1 cellular context compared by ENCODE assay signal in the genomic region with DNA sequence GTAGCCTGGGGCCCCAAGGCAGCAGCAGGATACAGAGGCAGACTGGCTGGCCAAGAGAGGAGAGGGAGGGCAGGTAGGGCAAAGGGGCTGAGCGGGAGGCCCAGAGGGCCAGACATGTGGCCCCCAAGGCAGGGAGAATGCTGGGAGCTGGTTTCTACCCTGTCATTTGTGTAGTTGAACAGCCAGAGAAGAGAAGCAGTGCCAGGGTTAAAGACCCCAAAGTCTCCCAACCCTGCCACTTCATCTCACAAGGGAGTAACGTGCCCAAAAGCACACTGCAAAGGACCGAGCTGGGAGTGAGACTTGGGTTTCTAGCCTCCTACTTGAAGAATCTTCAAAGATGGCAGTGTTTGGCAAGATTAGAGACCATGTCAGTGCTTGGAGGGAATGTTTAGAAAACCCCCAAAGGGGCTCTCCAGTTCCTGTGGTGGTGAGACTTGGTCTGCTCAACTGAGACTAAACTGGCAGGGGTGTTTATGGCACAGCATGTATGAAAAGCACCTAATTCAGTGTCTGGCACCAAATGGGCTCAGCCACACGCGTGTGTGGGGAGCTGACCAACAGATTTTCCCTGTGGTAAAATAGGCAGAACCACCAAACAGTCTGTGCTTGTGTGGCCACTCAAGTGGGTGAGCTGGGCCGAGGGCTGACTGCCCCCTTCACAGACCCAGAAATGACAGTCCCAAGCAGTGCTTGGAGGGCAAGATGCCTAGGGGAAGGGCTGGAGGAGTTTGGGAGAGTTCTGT.
A peak's percentile ranks its signal among the peaks of the same experiment; 100 is the strongest.
TF ChIP-seq lines count a peak whose summit lies in the region.

No MANE protein-coding gene starts in this region.

TF ChIP-seq in K562, 482 proteins besides CTCF, POLR2A, EP300 and RAD21 (continued from another document):
- TF ChIP-seq GTF2B (IDR thresholded peaks at IDR 0.05; ENCODE audit: extremely low read depth, insufficient read length), result no peak
- no peak for TF ChIP-seq BDP1 (IDR thresholded peaks at IDR 0.05; ENCODE audit: insufficient read depth, insufficient read length)
- no peak for TF ChIP-seq ILF3 (IDR thresholded peaks at IDR 0.05; ENCODE audit: borderline replicate concordance)
- no peak for TF ChIP-seq SMAD1 (IDR thresholded peaks at IDR 0.05; ENCODE audit: low read depth, low read length, partially characterized antibody)
- peak; percentile 44 for TF ChIP-seq RBBP5 (IDR thresholded peaks at IDR 0.05; ENCODE audit: borderline replicate concordance, insufficient read depth, low read length, poor library complexity, severe bottlenecking)
- no peak for TF ChIP-seq STAT5A (IDR thresholded peaks at IDR 0.05; ENCODE audit: borderline replicate concordance, low read length)
- TF ChIP-seq PURB (CRISPR knock-in tag; IDR thresholded peaks at IDR 0.05; ENCODE audit: low read depth), result 0 out of 2 replicates have a peak, but pooled peaks have one; percentile 93
- 0 out of 2 replicates have a peak, but pooled peaks have one; percentile 37 for TF ChIP-seq ZNF232 (CRISPR knock-in tag; IDR thresholded peaks at IDR 0.05)
- no peak for TF ChIP-seq TFAM (CRISPR knock-in tag; conservative IDR thresholded peaks at IDR 0.05)
- TF ChIP-seq RBFOX2 (IDR thresholded peaks at IDR 0.05; ENCODE audit: low read depth, low read length), result no peak
- TF ChIP-seq SMARCC2 (IDR thresholded peaks at IDR 0.05; ENCODE audit: low read depth), result no peak
- 0 out of 2 replicates have a peak, but pooled peaks have one; percentile 51 for TF ChIP-seq POLR2G (IDR thresholded peaks at IDR 0.05; ENCODE audit: low read depth, low read length)
- no peak for TF ChIP-seq ZNF398 (CRISPR knock-in tag; IDR thresholded peaks at IDR 0.05)
- no peak for TF ChIP-seq TEAD4 (IDR thresholded peaks at IDR 0.05; ENCODE audit: low read length)
- no peak; the same call in 1 of the 2 replicates for TF ChIP-seq TEAD4 (CRISPR knock-in tag; IDR thresholded peaks at IDR 0.05; ENCODE audit: borderline replicate concordance)
- TF ChIP-seq ARID1B (IDR thresholded peaks at IDR 0.05), result no peak
- TF ChIP-seq TBL1XR1 (IDR thresholded peaks at IDR 0.05; ENCODE audit: low read length in 2 of 2), result no peak
- 0 out of 2 replicates have a peak, but pooled peaks have one; percentile 8 for TF ChIP-seq ZKSCAN1 (IDR thresholded peaks at IDR 0.05; ENCODE audit: low read depth, low read length)
- TF ChIP-seq ATF4 (CRISPR knock-in tag; IDR thresholded peaks at IDR 0.05), result no peak
- no peak for TF ChIP-seq SIRT6 (IDR thresholded peaks at IDR 0.05; ENCODE audit: low read depth, low read length)
- TF ChIP-seq SMAD4 (CRISPR knock-in tag; conservative IDR thresholded peaks at IDR 0.05), result no peak
- no peak for TF ChIP-seq NCOA4 (IDR thresholded peaks at IDR 0.05; ENCODE audit: partially characterized antibody)
- no peak for TF ChIP-seq ZC3H11A (IDR thresholded peaks at IDR 0.05; ENCODE audit: low read depth, low read length)
- TF ChIP-seq ZNF764 (CRISPR knock-in tag; IDR thresholded peaks at IDR 0.05; ENCODE audit: low read depth), result 0 out of 2 replicates have a peak, but pooled peaks have one; percentile 18
- TF ChIP-seq RBM39 (optimal IDR thresholded peaks at IDR 0.05; ENCODE audit: low read depth, low read length), result no peak
- no peak for TF ChIP-seq ZNF143 (CRISPR knock-in tag; IDR thresholded peaks at IDR 0.05)
